10 cellular contexts compared by ENCODE assay signal in genomic region chr12:57753938-57754337, GRCh38. TPM values are rescaled to one million over a fixed set of nuclear protein-coding genes. Genes with fewer than 3 reads are reported as not detected.
A peak's percentile ranks its signal among the peaks of the same experiment; 100 is the strongest.
DNase-seq lines count a peak whose midpoint lies in the region; ATAC-seq and TF ChIP-seq lines count a peak whose summit lies in the region.
"Had no signal": no experiment of that assay in that cellular context is flagged by ENCODE, and none has a peak within 500 bp of the region (broad histone marks: within the 10 kb centered on the region; RNA-seq: fewer than 3 reads in every experiment).

No MANE protein-coding gene starts in this region.

- no peak for ATAC-seq in activated T-cell treated with anti-CD3 and anti-CD28 coated beads, Interleukin-2, amount 50 U/mL, for 4 hours
- ATAC-seq in T-helper 17 cell (no peak), HG02884 (IDR thresholded peaks at IDR 0.05; ENCODE audit: unreplicated experiment) (no peak)
- ATAC-seq in stimulated activated naive CD8-positive, alpha-beta T cell treated with anti-CD3 and anti-CD28 coated beads, Interleukin-15, amount 100 ng/mL, for 72 hours = no peak

- no peak overlapping the region for H3K4me3 ChIP-seq in mesendoderm (ENCODE audit: low read length)

- H3K36me3 Mint-ChIP-seq in activated T-cell treated with anti-CD3 and anti-CD28 coated beads, Interleukin-2, amount 50 U/mL, for 4 hours (ENCODE audit: insufficient read depth) = peaks cover 23% of the 10 kb centered on the region
- H3K36me3 Mint-ChIP-seq in T-helper 17 cell (ENCODE audit: low read depth) = no peaks in the 10 kb centered on the region
- H3K36me3 Mint-ChIP-seq in glutamatergic neuron (ENCODE audit: unreplicated experiment) = peaks cover 5% of the 10 kb centered on the region

- H3K9ac ChIP-seq in mesendoderm (ENCODE audit: low read length) = no peak overlapping the region

- H2AK5ac ChIP-seq in mesendoderm (ENCODE audit: low read length) = no peak overlapping the region

- H3K9me3 Mint-ChIP-seq in activated T-cell treated with anti-CD3 and anti-CD28 coated beads, Interleukin-2, amount 50 U/mL, for 4 hours = no peaks in the 10 kb centered on the region
- H3K9me3 Mint-ChIP-seq in glutamatergic neuron (ENCODE audit: unreplicated experiment) = peaks cover 22% of the 10 kb centered on the region
- H3K9me3 Mint-ChIP-seq in stimulated activated naive CD8-positive, alpha-beta T cell treated with anti-CD3 and anti-CD28 coated beads, Interleukin-15, amount 100 ng/mL, for 72 hours = no peaks in the 10 kb centered on the region

- H3K79me1 ChIP-seq in mesendoderm (ENCODE audit: low read length) = peaks cover 10% of the 10 kb centered on the region

- H3K27me3 Mint-ChIP-seq in activated T-cell treated with anti-CD3 and anti-CD28 coated beads, Interleukin-2, amount 50 U/mL, for 4 hours (ENCODE audit: low read depth) = no peaks in the 10 kb centered on the region
- H3K27me3 Mint-ChIP-seq in T-helper 17 cell = no peaks in the 10 kb centered on the region
- H3K27me3 Mint-ChIP-seq in glutamatergic neuron (ENCODE audit: unreplicated experiment) = peaks cover 19% of the 10 kb centered on the region
- H3K27me3 Mint-ChIP-seq in stimulated activated naive CD8-positive, alpha-beta T cell treated with anti-CD3 and anti-CD28 coated beads, Interleukin-15, amount 100 ng/mL, for 72 hours = no peaks in the 10 kb centered on the region

- peak overlapping the region; percentile 96 for H3K27ac Mint-ChIP-seq in T-helper 17 cell
- H3K27ac Mint-ChIP-seq in glutamatergic neuron (ENCODE audit: unreplicated experiment) = no peak overlapping the region
- H3K27ac Mint-ChIP-seq in stimulated activated naive CD8-positive, alpha-beta T cell treated with anti-CD3 and anti-CD28 coated beads, Interleukin-15, amount 100 ng/mL, for 72 hours = peak overlapping the region in 1 of 2 donors; percentile 13

- H3K18ac ChIP-seq in mesendoderm (ENCODE audit: low read length) = no peak overlapping the region

- TF ChIP-seq CTCF in glutamatergic neuron (IDR thresholded peaks at IDR 0.05; ENCODE audit: partially characterized antibody, unreplicated experiment) = no peak

- no peak overlapping the region for H4K5ac ChIP-seq in mesendoderm (ENCODE audit: low read length)

- no peak overlapping the region for H2BK5ac ChIP-seq in mesendoderm (ENCODE audit: low read length)

- peaks cover 54% of the 10 kb centered on the region for H3K4me1 Mint-ChIP-seq in activated T-cell treated with anti-CD3 and anti-CD28 coated beads, Interleukin-2, amount 50 U/mL, for 4 hours (ENCODE audit: low read depth)
- peaks cover 53% of the 10 kb centered on the region for H3K4me1 Mint-ChIP-seq in T-helper 17 cell
- H3K4me1 Mint-ChIP-seq in glutamatergic neuron (ENCODE audit: low read depth, unreplicated experiment) = peaks cover 28% of the 10 kb centered on the region
- H3K4me1 Mint-ChIP-seq in stimulated activated naive CD8-positive, alpha-beta T cell treated with anti-CD3 and anti-CD28 coated beads, Interleukin-15, amount 100 ng/mL, for 72 hours = peaks cover 70% of the 10 kb centered on the region

- H4K8ac ChIP-seq in mesendoderm (ENCODE audit: low read depth, low read length) = no peak overlapping the region

- no peak overlapping the region for H3K4ac ChIP-seq in mesendoderm (ENCODE audit: low read depth, low read length)

- peaks cover 16% of the 10 kb centered on the region for H3K27me3 ChIP-seq in mesendoderm (ENCODE audit: insufficient read depth, low read length, poor library complexity)
- H3K27me3 ChIP-seq: esophagus muscularis mucosa had no signal

- no peak for DNase-seq in activated T-cell treated with anti-CD3 and anti-CD28 coated beads, Interleukin-2, amount 50 U/mL, for 4 hours
- no peak for DNase-seq in activated T-cell treated with anti-CD3 and anti-CD28 coated beads for 4 hours
- DNase-seq in T-helper 17 cell = no peak
- DNase-seq in glutamatergic neuron = no peak
- no peak for DNase-seq in stimulated activated naive CD8-positive, alpha-beta T cell treated with anti-CD3 and anti-CD28 coated beads, Interleukin-15, amount 100 ng/mL, for 72 hours
- DNase-seq in mesendoderm = no peak
- no peak for DNase-seq in amniotic stem cell (lab: John Stamatoyannopoulos, UW)
- DNase-seq: BE2C had no signal

- no peak overlapping the region for H2BK15ac ChIP-seq in mesendoderm (replicated peaks; ENCODE audit: low read depth)

- WGBS in mesendoderm (ENCODE audit: extremely low coverage, insufficient coverage, low lambda C conversion rate) = no CpG with 5 or more reads among the region's 1 CpG

- H3K36me3 ChIP-seq in mesendoderm (ENCODE audit: control insufficient read depth, insufficient read depth, low read length) = no peaks in the 10 kb centered on the region

- H3K4me1 ChIP-seq in mesendoderm (ENCODE audit: control insufficient read depth, low read depth, low read length) = peaks cover 9% of the 10 kb centered on the region

- no peak overlapping the region for H3K56ac ChIP-seq in mesendoderm (ENCODE audit: low read length)

- H3K27ac ChIP-seq in mesendoderm (ENCODE audit: low read depth, low read length) = no peak overlapping the region

- no peak overlapping the region for H2BK120ac ChIP-seq in mesendoderm (ENCODE audit: low read depth, low read length)

- no peaks in the 10 kb centered on the region for H3K9me3 ChIP-seq in T-helper 17 cell (ENCODE audit: control insufficient read depth, low read length, poor library complexity, severe bottlenecking)
- H3K9me3 ChIP-seq: BE2C, esophagus muscularis mucosa had no signal

- no peak overlapping the region for H3K23ac ChIP-seq in mesendoderm (ENCODE audit: low read length)

- H3K79me2 ChIP-seq in mesendoderm (ENCODE audit: control insufficient read depth, insufficient read depth, low read length) = peaks cover 18% of the 10 kb centered on the region

- H3K4me3 Mint-ChIP-seq in activated T-cell treated with anti-CD3 and anti-CD28 coated beads, Interleukin-2, amount 50 U/mL, for 4 hours = peak overlapping the region; percentile 86
- peak overlapping the region; percentile 93 for H3K4me3 Mint-ChIP-seq in T-helper 17 cell
- H3K4me3 Mint-ChIP-seq in glutamatergic neuron (ENCODE audit: unreplicated experiment) = peak overlapping the region; percentile 88
- peak overlapping the region; percentile 77 for H3K4me3 Mint-ChIP-seq in stimulated activated naive CD8-positive, alpha-beta T cell treated with anti-CD3 and anti-CD28 coated beads, Interleukin-15, amount 100 ng/mL, for 72 hours

- H3K4me2 ChIP-seq in mesendoderm (ENCODE audit: low read length) = no peak overlapping the region

RNA-seq across cellular contexts. Expression of gene MARCHF9, which starts 1.0 kb away (rescaled TPM):
- 10 to 100 TPM; 15.7 to 17.6 (median 17.3) TPM for total RNA-seq in activated T-cell treated with anti-CD3 and anti-CD28 coated beads, Interleukin-2, amount 50 U/mL, for 4 hours
- total RNA-seq in T-helper 17 cell (10 to 100 TPM; 45.3 to 62.4 TPM), glutamatergic neuron (ENCODE audit: unreplicated experiment) (26.7 TPM)
- 1.1 TPM for polyA plus RNA-seq in mesendoderm (2013, experiment 1 of 2)
- polyA plus RNA-seq in mesendoderm (2013, experiment 2 of 2) = 1.2 TPM

RNA-seq across cellular contexts. Expression of gene CDK4, which starts 1.8 kb away (rescaled TPM):
- total RNA-seq in activated T-cell treated with anti-CD3 and anti-CD28 coated beads, Interleukin-2, amount 50 U/mL, for 4 hours = 100 to 1,000 TPM; 347 to 382 (median 378) TPM
- total RNA-seq in T-helper 17 cell (10 to 100 TPM; 20.8 to 21.3 TPM), glutamatergic neuron (ENCODE audit: unreplicated experiment) (123 TPM)
- 159 TPM for polyA plus RNA-seq in mesendoderm (2013, experiment 1 of 2)
- polyA plus RNA-seq in mesendoderm (2013, experiment 2 of 2) = 158 TPM

RNA-seq across cellular contexts. Expression of gene TSPAN31, which starts 9.1 kb away (rescaled TPM):
- 10 to 100 TPM; 11.5 to 14.9 (median 14.0) TPM for total RNA-seq in activated T-cell treated with anti-CD3 and anti-CD28 coated beads, Interleukin-2, amount 50 U/mL, for 4 hours
- total RNA-seq in T-helper 17 cell = 10 to 100 TPM in 1 of 2 donors, 1 to 10 TPM in 1; 9.6 to 11.8 TPM
- total RNA-seq in glutamatergic neuron (ENCODE audit: unreplicated experiment) = 27.2 TPM
- 5.8 TPM for polyA plus RNA-seq in mesendoderm (2013, experiment 1 of 2)
- 6.5 TPM for polyA plus RNA-seq in mesendoderm (2013, experiment 2 of 2)

RNA-seq across cellular contexts. Expression of gene CYP27B1, which starts 12.9 kb away (rescaled TPM):
- 10 to 100 TPM; 18.4 to 19.6 (median 19.5) TPM for total RNA-seq in activated T-cell treated with anti-CD3 and anti-CD28 coated beads, Interleukin-2, amount 50 U/mL, for 4 hours
- total RNA-seq in T-helper 17 cell (1 to 10 TPM; 1.4 to 1.7 TPM), glutamatergic neuron (ENCODE audit: unreplicated experiment) (1.7 TPM)
- 1.3 TPM for polyA plus RNA-seq in mesendoderm (2013, experiment 1 of 2)
- 1.2 TPM for polyA plus RNA-seq in mesendoderm (2013, experiment 2 of 2)

RNA-seq across cellular contexts. Expression of gene AGAP2, which starts 15.4 kb away (rescaled TPM):
- 10 to 100 TPM; 24.4 to 28.1 (median 25.8) TPM for total RNA-seq in activated T-cell treated with anti-CD3 and anti-CD28 coated beads, Interleukin-2, amount 50 U/mL, for 4 hours
- total RNA-seq in T-helper 17 cell (10 to 100 TPM; 46.5 to 57.6 TPM), glutamatergic neuron (ENCODE audit: unreplicated experiment) (45.5 TPM)
- 0.60 TPM for polyA plus RNA-seq in mesendoderm (2013, experiment 1 of 2)
- polyA plus RNA-seq in mesendoderm (2013, experiment 2 of 2) = 0.39 TPM
